Comparison of ENCODE assay signal across 16 cellular contexts in genomic region chr11:75507571-75507970, GRCh38. TPM values are rescaled to one million over a fixed set of nuclear protein-coding genes. Genes with fewer than 3 reads are reported as not detected.
DNase-seq lines count a peak whose midpoint lies in the region; ATAC-seq and TF ChIP-seq lines count a peak whose summit lies in the region.
"Had no signal": no experiment of that assay in that cellular context is flagged by ENCODE, and none has a peak within 500 bp of the region (broad histone marks: within the 10 kb centered on the region; RNA-seq: fewer than 3 reads in every experiment).

No MANE protein-coding gene starts in this region.

- H3K27ac ChIP-seq in WERI-Rb-1 (peak overlapping the region; percentile 86), mesenchymal stem cell (ENCODE audit: low read length, poor library complexity, severe bottlenecking) (no peak overlapping the region)
- H3K27ac ChIP-seq: right atrium auricular region had no signal

- no peak overlapping the region for H4K91ac ChIP-seq in mesenchymal stem cell (ENCODE audit: low read length)

- peak overlapping the region; percentile 16 for H3K27ac Mint-ChIP-seq in activated naive CD8-positive, alpha-beta T cell
- no peak overlapping the region for H3K27ac Mint-ChIP-seq in activated naive CD8-positive, alpha-beta T cell treated with anti-CD3 and anti-CD28 coated beads, Interleukin-2, amount 50 U/mL, for 24 hours
- H3K27ac Mint-ChIP-seq: type B pancreatic cell had no signal

- no peak overlapping the region for H3K14ac ChIP-seq in mesenchymal stem cell (ENCODE audit: low read length in 2 of 2)

- peak overlapping the region in 1 of 2 experiments; percentile 8 for H3K4ac ChIP-seq in mesenchymal stem cell (ENCODE audit: low read depth in 1 of 2, low read length in 2 of 2)

- H2BK120ac ChIP-seq in mesenchymal stem cell (ENCODE audit: low read depth, low read length): no peak overlapping the region

- no peak for ATAC-seq in activated naive CD8-positive, alpha-beta T cell treated with anti-CD3 and anti-CD28 coated beads, Interleukin-2, amount 50 U/mL, for 24 hours
- ATAC-seq in GM21528 (IDR thresholded peaks at IDR 0.05; ENCODE audit: low FRiP score, unreplicated experiment): no peak

- H3K79me1 ChIP-seq in mesenchymal stem cell (replicated peaks; ENCODE audit: low read length, poor library complexity, severe bottlenecking): no peaks in the 10 kb centered on the region

- TF ChIP-seq CTCF in WERI-Rb-1 (IDR thresholded peaks at IDR 0.05; ENCODE audit: low read depth, low read length): no peak

- H3K36me3 Mint-ChIP-seq in activated naive CD8-positive, alpha-beta T cell: no peaks in the 10 kb centered on the region
- no peaks in the 10 kb centered on the region for H3K36me3 Mint-ChIP-seq in activated naive CD8-positive, alpha-beta T cell treated with anti-CD3 and anti-CD28 coated beads, Interleukin-2, amount 50 U/mL, for 24 hours (ENCODE audit: low read depth)
- H3K36me3 Mint-ChIP-seq: stimulated activated naive B cell treated with anti-CD40 and anti-IgM and Interleukin-4, amounts not matched to agents 10 μg/mL and 1 μg/mL and 100 μg/mL, for 72 hours; type B pancreatic cell had no signal

- H2BK5ac ChIP-seq in mesenchymal stem cell (ENCODE audit: low read depth, low read length, poor library complexity, severe bottlenecking): no peak overlapping the region

- H3K36me3 ChIP-seq in WERI-Rb-1 (no peaks in the 10 kb centered on the region; the same call in 1 of the 2 replicates), mesenchymal stem cell (ENCODE audit: control insufficient read depth in 1 of 2, insufficient read depth in 2 of 2, low read depth in 1 of 2, low read length in 2 of 2) (no peaks in the 10 kb centered on the region)
- H3K36me3 ChIP-seq: right atrium auricular region had no signal

- no peak overlapping the region for H2BK15ac ChIP-seq in mesenchymal stem cell (ENCODE audit: low read depth, poor library complexity, severe bottlenecking)

- no peak overlapping the region for H2BK12ac ChIP-seq in mesenchymal stem cell (ENCODE audit: low read length in 2 of 2)

- H3K9me3 Mint-ChIP-seq in activated naive CD8-positive, alpha-beta T cell (ENCODE audit: low read depth): no peaks in the 10 kb centered on the region
- no peaks in the 10 kb centered on the region for H3K9me3 Mint-ChIP-seq in activated naive CD8-positive, alpha-beta T cell treated with anti-CD3 and anti-CD28 coated beads, Interleukin-2, amount 50 U/mL, for 24 hours
- H3K9me3 Mint-ChIP-seq: stimulated activated naive B cell treated with anti-CD40 and anti-IgM and Interleukin-4, amounts not matched to agents 10 μg/mL and 1 μg/mL and 100 μg/mL, for 72 hours; type B pancreatic cell had no signal

- 81% methylated on average over 2 of the region's 3 CpGs for WGBS in mesenchymal stem cell

- H3K4me3 ChIP-seq in WERI-Rb-1 (ENCODE audit: low read depth, low read length) (no peak overlapping the region), mesenchymal stem cell (ENCODE audit: insufficient read depth in 1 of 2, low read depth in 1 of 2, low read length in 2 of 2) (no peak overlapping the region)
- H3K4me3 ChIP-seq: right atrium auricular region had no signal

- no peak overlapping the region for H2AK5ac ChIP-seq in mesenchymal stem cell (ENCODE audit: low read length, severe bottlenecking)

- H4K8ac ChIP-seq in mesenchymal stem cell (ENCODE audit: low read length): no peak overlapping the region

- no peak overlapping the region for H3K4me3 Mint-ChIP-seq in activated naive CD8-positive, alpha-beta T cell
- H3K4me3 Mint-ChIP-seq in activated naive CD8-positive, alpha-beta T cell treated with anti-CD3 and anti-CD28 coated beads, Interleukin-2, amount 50 U/mL, for 24 hours: no peak overlapping the region
- H3K4me3 Mint-ChIP-seq: stimulated activated naive B cell treated with anti-CD40 and anti-IgM and Interleukin-4, amounts not matched to agents 10 μg/mL and 1 μg/mL and 100 μg/mL, for 72 hours; type B pancreatic cell had no signal

- no peaks in the 10 kb centered on the region for H3K27me3 ChIP-seq in WERI-Rb-1 (ENCODE audit: insufficient read depth, low read depth, severe bottlenecking)
- peaks cover 0 to 13% of the 10 kb centered on the region in 2 experiments for H3K27me3 ChIP-seq in mesenchymal stem cell (ENCODE audit: control insufficient read depth in 1 of 2, insufficient read depth in 1 of 2, low read length in 2 of 2)
- H3K27me3 ChIP-seq: right atrium auricular region had no signal

- no peaks in the 10 kb centered on the region for H3K27me3 Mint-ChIP-seq in activated naive CD8-positive, alpha-beta T cell
- no peaks in the 10 kb centered on the region for H3K27me3 Mint-ChIP-seq in activated naive CD8-positive, alpha-beta T cell treated with anti-CD3 and anti-CD28 coated beads, Interleukin-2, amount 50 U/mL, for 24 hours
- H3K27me3 Mint-ChIP-seq: stimulated activated naive B cell treated with anti-CD40 and anti-IgM and Interleukin-4, amounts not matched to agents 10 μg/mL and 1 μg/mL and 100 μg/mL, for 72 hours; type B pancreatic cell had no signal

- peak overlapping the region; percentile 30 for H2AFZ ChIP-seq in mesenchymal stem cell (ENCODE audit: low read depth, low read length)

- no peak overlapping the region for H3K4me2 ChIP-seq in mesenchymal stem cell (ENCODE audit: low read length, poor library complexity, severe bottlenecking)

- DNase-seq in activated naive CD8-positive, alpha-beta T cell treated with anti-CD3 and anti-CD28 coated beads, Interleukin-2, amount 50 U/mL, for 24 hours: no peak
- DNase-seq in WERI-Rb-1 (no peak), mesenchymal stem cell (no peak), HK-2 (ENCODE audit: unreplicated experiment) (no peak), retina (no peak), NCI-H2196 treated with DMSO at 0.1 percent for 48 hours (lab: John Stamatoyannopoulos, UW; ENCODE audit: unreplicated experiment) (no peak)
- DNase-seq: EL; HCEC 1CT; NCI-H1105 treated with DMSO at 0.1 percent for 48 hours; NCI-H526 treated with DMSO at 0.1 percent for 48 hours; nucleus accumbens; stimulated activated naive B cell treated with anti-CD40 and anti-IgM and Interleukin-4, amounts not matched to agents 10 μg/mL and 1 μg/mL and 100 μg/mL, for 72 hours had no signal

- peaks cover 11% of the 10 kb centered on the region for H3K4me1 Mint-ChIP-seq in activated naive CD8-positive, alpha-beta T cell (ENCODE audit: low read depth)
- peaks cover 13% of the 10 kb centered on the region for H3K4me1 Mint-ChIP-seq in activated naive CD8-positive, alpha-beta T cell treated with anti-CD3 and anti-CD28 coated beads, Interleukin-2, amount 50 U/mL, for 24 hours

- H3K9me3 ChIP-seq in WERI-Rb-1 (ENCODE audit: severe bottlenecking) (no peaks in the 10 kb centered on the region), mesenchymal stem cell (ENCODE audit: control insufficient read depth, low read length) (no peaks in the 10 kb centered on the region)
- H3K9me3 ChIP-seq: right atrium auricular region had no signal

- peaks cover 2% of the 10 kb centered on the region for H3K4me1 ChIP-seq in mesenchymal stem cell (ENCODE audit: control insufficient read depth, insufficient read depth, low read depth, low read length)

- no peak overlapping the region for H3K23ac ChIP-seq in mesenchymal stem cell (ENCODE audit: low read length in 2 of 2)

- no peak overlapping the region for H3K9ac ChIP-seq in mesenchymal stem cell (ENCODE audit: low read length)

- H3K18ac ChIP-seq in mesenchymal stem cell (ENCODE audit: low read depth in 1 of 2, low read length in 2 of 2): no peak overlapping the region

RNA-seq across cellular contexts. Expression of gene GDPD5, which starts 18.2 kb away (rescaled TPM):
- 1.8 TPM for polyA plus RNA-seq in mesenchymal stem cell (2013, experiment 1 of 2)
- 1.4 TPM for polyA plus RNA-seq in mesenchymal stem cell (2013, experiment 2 of 2)

RNA-seq across cellular contexts. Expression of gene SERPINH1, which starts 54.5 kb away (rescaled TPM):
- 896 TPM for polyA plus RNA-seq in mesenchymal stem cell (2013, experiment 1 of 2)
- 870 TPM for polyA plus RNA-seq in mesenchymal stem cell (2013, experiment 2 of 2)
